In genomic region chr4:73458184-73459047, GRCh38 we compare ENCODE assay signal across 11 cellular contexts. TPM values are rescaled to one million over a fixed set of nuclear protein-coding genes. Genes with fewer than 3 reads are reported as not detected.
"Had no signal": no experiment of that assay in that cellular context is flagged by ENCODE, and none has a peak within 500 bp of the region (broad histone marks: within the 10 kb centered on the region; RNA-seq: fewer than 3 reads in every experiment).

No MANE protein-coding gene starts in this region.

- H3K27ac ChIP-seq: HL-60, KMS-11 had no signal

- H3K4me2 ChIP-seq: GM23338, KMS-11 had no signal

- H3K9ac ChIP-seq: KMS-11 had no signal

- H3K36me3 ChIP-seq: HAP-1 had no signal

- H2AFZ ChIP-seq: GM23338 had no signal

- H3K4me3 ChIP-seq: GM23338, HAP-1 had no signal

- ATAC-seq: GM23338, HCT116 had no signal

- H3K9me3 ChIP-seq: HAP-1 had no signal

- DNase-seq: H7, HFFc6, IMR-90, KBM-7 had no signal

RNA-seq across cellular contexts. Expression of gene AFM, which starts 23.1 kb away (rescaled TPM):
- total RNA-seq: GM23338, H4, H7, HFFc6, HT1080, IMR-90 had no signal
- polyA plus RNA-seq: GM23338, IMR-90 had no signal

RNA-seq across cellular contexts. Expression of gene ALB, which starts 54.3 kb away (rescaled TPM):
- total RNA-seq: GM23338, H4, HFFc6, IMR-90 had no signal
- polyA plus RNA-seq: GM23338, IMR-90 had no signal
